Comparison of ENCODE assay signal across 1 cellular context in the genomic region with DNA sequence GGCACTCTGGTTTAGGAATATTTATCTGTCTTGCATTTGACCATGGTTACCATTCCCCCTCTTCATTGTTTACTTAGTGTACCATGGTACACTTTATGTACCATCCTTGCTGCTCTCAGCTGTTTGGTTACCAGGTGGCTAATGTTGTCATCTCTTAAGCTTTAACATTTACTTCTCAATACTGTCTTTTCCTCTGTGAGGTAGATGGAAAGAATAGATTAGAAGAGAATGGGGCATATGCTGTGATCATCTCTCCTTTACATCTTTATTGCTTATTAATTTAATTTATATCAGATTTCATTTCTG.
TF ChIP-seq lines count a peak whose summit lies in the region.

No MANE protein-coding gene starts in this region.

TF ChIP-seq in HCT116, 20 proteins besides CTCF, POLR2A, EP300 and RAD21 (continued from another document):
- no peak for TF ChIP-seq REST (IDR thresholded peaks at IDR 0.05; ENCODE audit: low read depth)
- no peak for TF ChIP-seq JUND (IDR thresholded peaks at IDR 0.05)
- no peak for TF ChIP-seq SRF (IDR thresholded peaks at IDR 0.05; ENCODE audit: low read depth)
- no peak for TF ChIP-seq MAX (IDR thresholded peaks at IDR 0.05)
- no peak for TF ChIP-seq ELF1 (IDR thresholded peaks at IDR 0.05; ENCODE audit: borderline replicate concordance, low read depth)
- no peak for TF ChIP-seq SIN3A (IDR thresholded peaks at IDR 0.05; ENCODE audit: low read depth)
- TF ChIP-seq EGR1 (IDR thresholded peaks at IDR 0.05; ENCODE audit: low read depth) = no peak
- TF ChIP-seq YY1 (IDR thresholded peaks at IDR 0.05; ENCODE audit: extremely low read depth, insufficient replicate concordance, low read depth, low read length) = no peak
- no peak for TF ChIP-seq EZH2phosphoT487 (IDR thresholded peaks at IDR 0.05; ENCODE audit: borderline replicate concordance)
- TF ChIP-seq EZH2 (IDR thresholded peaks at IDR 0.05) = no peak
- no peak for TF ChIP-seq TCF7L2 (IDR thresholded peaks at IDR 0.05; ENCODE audit: borderline replicate concordance, extremely low read depth, insufficient read depth, insufficient read length)
- TF ChIP-seq CEBPB (IDR thresholded peaks at IDR 0.05; ENCODE audit: low read depth) = no peak
TF ChIP-seq in HCT116: peak in this region for 0.
